13 cellular contexts compared by ENCODE assay signal in the genomic region with DNA sequence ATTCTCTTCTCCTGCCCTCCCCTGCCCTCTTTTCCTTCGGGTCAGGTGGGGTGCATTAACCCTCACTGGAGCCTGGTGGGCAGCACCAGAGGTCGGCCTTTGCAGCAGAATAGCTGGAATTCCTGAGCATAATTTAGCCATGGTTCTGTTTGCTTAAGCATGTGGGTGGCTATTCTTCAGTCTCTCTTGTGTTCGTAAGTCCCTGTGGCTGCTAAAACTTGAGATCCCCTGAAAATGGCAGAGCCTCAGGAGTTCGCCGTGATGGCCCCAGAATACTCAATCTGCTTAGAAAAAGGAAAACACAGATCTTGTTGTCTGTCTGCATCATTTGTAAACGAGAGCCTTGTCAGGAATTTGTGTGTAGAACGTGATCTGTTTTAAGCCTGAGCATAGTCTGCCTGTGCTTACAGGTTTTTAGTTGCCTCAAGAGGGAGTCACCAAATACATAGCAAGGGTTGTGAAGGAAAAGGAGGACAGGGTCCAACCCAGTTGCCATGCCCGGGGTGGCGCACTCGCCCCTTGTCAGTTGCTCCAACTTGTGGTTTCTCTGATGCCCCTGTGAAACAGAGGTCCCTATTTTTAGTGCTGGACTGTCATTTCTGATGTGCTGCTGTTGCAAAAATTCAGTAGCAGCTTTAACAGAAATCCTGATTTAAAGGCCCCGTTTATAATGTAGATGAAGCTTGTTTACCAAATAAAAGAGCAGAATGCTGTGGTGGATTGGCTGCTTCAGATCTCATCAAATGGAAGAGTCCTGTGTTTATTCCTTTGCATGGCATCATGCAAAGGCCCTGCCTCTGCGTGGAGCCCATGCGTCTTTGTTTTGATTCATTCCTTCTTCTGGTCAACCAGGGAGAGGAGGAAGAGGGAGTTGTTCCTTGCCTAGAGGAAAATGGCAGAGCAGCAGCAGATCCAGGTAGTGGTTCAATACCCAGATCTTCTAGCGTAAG.
A peak's percentile ranks its signal among the peaks of the same experiment; 100 is the strongest.
DNase-seq lines count a peak whose midpoint lies in the region; ATAC-seq and TF ChIP-seq lines count a peak whose summit lies in the region.
"Had no signal": no experiment of that assay in that cellular context is flagged by ENCODE, and none has a peak within 500 bp of the region (broad histone marks: within the 10 kb centered on the region; RNA-seq: fewer than 3 reads in every experiment).

No MANE protein-coding gene starts in this region.

- H3K36me3 ChIP-seq in HUES6 (ENCODE audit: control insufficient read depth, insufficient read depth, low read length), result peaks cover 8% of the 10 kb centered on the region; the same call in 1 of the 2 replicates
- H3K36me3 ChIP-seq in ascending aorta, result peaks cover 7 to 17% of the 10 kb centered on the region in 2 donors

- H3K27ac ChIP-seq in HUES6 (ENCODE audit: low read depth, low read length) (no peak overlapping the region; the same call in 1 of the 2 replicates), ascending aorta (no peak overlapping the region)

- peak; percentile 9 for TF ChIP-seq CTCF in astrocyte of the spinal cord (IDR thresholded peaks at IDR 0.05; ENCODE audit: low read depth, low read length)
- peak; percentile 32 for TF ChIP-seq CTCF in retinal pigment epithelial cell (conservative IDR thresholded peaks at IDR 0.05; ENCODE audit: low read depth, low read length)
- TF ChIP-seq CTCF in ascending aorta (IDR thresholded peaks at IDR 0.05), result no peak

- H3K27me3 ChIP-seq in HUES6 (ENCODE audit: control insufficient read depth, insufficient read depth, low read length) (peaks cover 44% of the 10 kb centered on the region), ascending aorta (no peaks in the 10 kb centered on the region)

- H3K4me1 ChIP-seq in HUES6 (ENCODE audit: control insufficient read depth, insufficient read depth, low read length) (peaks cover 16% of the 10 kb centered on the region), ascending aorta (peaks cover 0 to 10% of the 10 kb centered on the region in 2 donors)

- no peak overlapping the region for H3K4me3 Mint-ChIP-seq in activated CD4-positive, alpha-beta T cell treated with anti-CD3 and anti-CD28 coated beads for 36 hours

- ATAC-seq in GM18520 (IDR thresholded peaks at IDR 0.05; ENCODE audit: unreplicated experiment) (no peak), GM18858 (IDR thresholded peaks at IDR 0.05; ENCODE audit: unreplicated experiment) (no peak)
- ATAC-seq in activated CD4-positive, alpha-beta T cell treated with anti-CD3 and anti-CD28 coated beads for 36 hours, result no peak
- ATAC-seq: HCT116 had no signal

- intact Hi-C loops in ascending aorta (cut with DNase I), result no loop called here
- intact Hi-C loops in activated CD4-positive, alpha-beta T cell treated with anti-CD3 and anti-CD28 coated beads for 36 hours (cut with DNase I, micrococcal nuclease), result no loop called here

- peaks cover 24% of the 10 kb centered on the region for H3K4me1 Mint-ChIP-seq in activated CD4-positive, alpha-beta T cell treated with anti-CD3 and anti-CD28 coated beads for 36 hours

- no peak overlapping the region for H3K27ac Mint-ChIP-seq in activated CD4-positive, alpha-beta T cell treated with anti-CD3 and anti-CD28 coated beads for 36 hours

- no peak overlapping the region for H3K9ac ChIP-seq in HUES6 (ENCODE audit: low read length)

- no peaks in the 10 kb centered on the region for H3K36me3 Mint-ChIP-seq in activated CD4-positive, alpha-beta T cell treated with anti-CD3 and anti-CD28 coated beads for 36 hours (ENCODE audit: low read depth)

- H3K27me3 Mint-ChIP-seq in activated CD4-positive, alpha-beta T cell treated with anti-CD3 and anti-CD28 coated beads for 36 hours, result no peaks in the 10 kb centered on the region

- POLR2A ChIA-PET in activated CD4-positive, alpha-beta T cell treated with anti-CD3 and anti-CD28 coated beads for 36 hours (lab: Charles Lee), result no interaction called here

- DNase-seq in astrocyte of the spinal cord (ENCODE audit: low read depth, low spot score), result peak; percentile 39
- peak; percentile 42 for DNase-seq in kidney glomerular epithelial cell (lab: John Stamatoyannopoulos, UW)
- peak; percentile 52 for DNase-seq in retinal pigment epithelial cell (ENCODE audit: low read depth)
- no peak for DNase-seq in ascending aorta (ENCODE audit: low spot score in 2 of 2)
- DNase-seq in activated CD4-positive, alpha-beta T cell treated with anti-CD3 and anti-CD28 coated beads for 36 hours, result no peak
- DNase-seq: cerebellar nuclear complex, NCI-H1105, NCI-H82 had no signal

- CTCF ChIA-PET in activated CD4-positive, alpha-beta T cell treated with anti-CD3 and anti-CD28 coated beads for 36 hours (lab: Charles Lee), result interaction anchor here (0.7 kb wide), 1 partner anchor 73 kb away, joined by 3 read pairs; no protein-coding TSS in a partner anchor

- H3K9me3 ChIP-seq in HUES6 (ENCODE audit: control insufficient read depth, insufficient read depth, low read depth, low read length), result no peaks in the 10 kb centered on the region
- no peaks in the 10 kb centered on the region for H3K9me3 ChIP-seq in ascending aorta

- peak overlapping the region; percentile 11 for H3K4me3 ChIP-seq in HUES6 (ENCODE audit: low read depth, low read length)
- no peak overlapping the region for H3K4me3 ChIP-seq in astrocyte of the spinal cord (ENCODE audit: low read depth, low read length)
- no peak overlapping the region for H3K4me3 ChIP-seq in retinal pigment epithelial cell (ENCODE audit: low read length)
- H3K4me3 ChIP-seq in ascending aorta, result no peak overlapping the region
- H3K4me3 ChIP-seq: lung had no signal

- in situ Hi-C loops in astrocyte of the spinal cord (cut with HindIII; ENCODE audit: low sequenced_read_pairs), result no loop called here

- H3K9me3 Mint-ChIP-seq in activated CD4-positive, alpha-beta T cell treated with anti-CD3 and anti-CD28 coated beads for 36 hours (ENCODE audit: low read depth), result no peaks in the 10 kb centered on the region

Comparison
In these comparisons a context has a peak if more than half of its experiments do, and no peak if none do; other contexts are left out.
1. DNase-seq: peak in astrocyte of the spinal cord (single experiment), kidney glomerular epithelial cell (single experiment) and retinal pigment epithelial cell (single experiment); none in ascending aorta (0 of 2) and activated CD4-positive, alpha-beta T cell treated with anti-CD3 and anti-CD28 coated beads for 36 hours (single experiment).
2. CTCF ChIP-seq: peak in astrocyte of the spinal cord (single experiment) and retinal pigment epithelial cell (single experiment); none in ascending aorta (0 of 3).